Comparison of ENCODE assay signal across 1 cellular context in genomic region chr12:103858953-103859601, GRCh38.
TF ChIP-seq lines count a peak whose summit lies in the region.

No MANE protein-coding gene starts in this region.

TF ChIP-seq in K562, 482 proteins besides CTCF, POLR2A, EP300 and RAD21 (continued from another document and continues in another):
- TF ChIP-seq CHD7 (IDR thresholded peaks at IDR 0.05; ENCODE audit: low read depth, low read length) (no peak), ZSCAN32 (CRISPR knock-in tag; IDR thresholded peaks at IDR 0.05) (peak; percentile 25; the same call in 1 of the 2 replicates), SMARCE1 (IDR thresholded peaks at IDR 0.05) (0 out of 2 replicates have a peak, but pooled peaks have one; percentile 42), ZBTB9 (CRISPR knock-in tag; IDR thresholded peaks at IDR 0.05) (peak; percentile 63; the same call in 1 of the 2 replicates), CUX1 (CRISPR knock-in tag; IDR thresholded peaks at IDR 0.05) (peak; percentile 78; the same call in 1 of the 2 replicates), MITF (IDR thresholded peaks at IDR 0.05) (peak; percentile 86), BRCA1 (IDR thresholded peaks at IDR 0.05) (no peak), BRCA1 (CRISPR knock-in tag; IDR thresholded peaks at IDR 0.05) (no peak), CXXC5 (CRISPR knock-in tag; IDR thresholded peaks at IDR 0.05) (peak; percentile 57), SFPQ (IDR thresholded peaks at IDR 0.05; ENCODE audit: low read depth, low read length) (no peak), ETV1 (tag; conservative IDR thresholded peaks at IDR 0.05; ENCODE audit: low read depth) (peak; percentile 39; the same call in 1 of the 2 replicates), ZNF699 (CRISPR knock-in tag; IDR thresholded peaks at IDR 0.05; ENCODE audit: insufficient replicate concordance) (no peak), DIDO1 (tag; IDR thresholded peaks at IDR 0.05; ENCODE audit: low read depth) (peak; percentile 47; the same call in 1 of the 2 replicates), FOXK2 (conservative IDR thresholded peaks at IDR 0.05 in 1 of 2, IDR thresholded peaks at IDR 0.05 in 1 of 2; ENCODE audit: low read depth in 2 of 2) (peak; percentile 56 to 61; a peak in 2 of 4 replicates), ZBTB26 (CRISPR knock-in tag; IDR thresholded peaks at IDR 0.05) (0 out of 2 replicates have a peak, but pooled peaks have one; percentile 49), POLR2H (tag; IDR thresholded peaks at IDR 0.05; ENCODE audit: low read depth) (peak; percentile 79)
- TF ChIP-seq, protein P1, sequence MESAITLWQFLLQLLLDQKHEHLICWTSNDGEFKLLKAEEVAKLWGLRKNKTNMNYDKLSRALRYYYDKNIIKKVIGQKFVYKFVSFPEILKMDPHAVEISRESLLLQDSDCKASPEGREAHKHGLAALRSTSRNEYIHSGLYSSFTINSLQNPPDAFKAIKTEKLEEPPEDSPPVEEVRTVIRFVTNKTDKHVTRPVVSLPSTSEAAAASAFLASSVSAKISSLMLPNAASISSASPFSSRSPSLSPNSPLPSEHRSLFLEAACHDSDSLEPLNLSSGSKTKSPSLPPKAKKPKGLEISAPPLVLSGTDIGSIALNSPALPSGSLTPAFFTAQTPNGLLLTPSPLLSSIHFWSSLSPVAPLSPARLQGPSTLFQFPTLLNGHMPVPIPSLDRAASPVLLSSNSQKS (CRISPR knock-in tag; IDR thresholded peaks at IDR 0.05): no peak
- TF ChIP-seq, protein P2, sequence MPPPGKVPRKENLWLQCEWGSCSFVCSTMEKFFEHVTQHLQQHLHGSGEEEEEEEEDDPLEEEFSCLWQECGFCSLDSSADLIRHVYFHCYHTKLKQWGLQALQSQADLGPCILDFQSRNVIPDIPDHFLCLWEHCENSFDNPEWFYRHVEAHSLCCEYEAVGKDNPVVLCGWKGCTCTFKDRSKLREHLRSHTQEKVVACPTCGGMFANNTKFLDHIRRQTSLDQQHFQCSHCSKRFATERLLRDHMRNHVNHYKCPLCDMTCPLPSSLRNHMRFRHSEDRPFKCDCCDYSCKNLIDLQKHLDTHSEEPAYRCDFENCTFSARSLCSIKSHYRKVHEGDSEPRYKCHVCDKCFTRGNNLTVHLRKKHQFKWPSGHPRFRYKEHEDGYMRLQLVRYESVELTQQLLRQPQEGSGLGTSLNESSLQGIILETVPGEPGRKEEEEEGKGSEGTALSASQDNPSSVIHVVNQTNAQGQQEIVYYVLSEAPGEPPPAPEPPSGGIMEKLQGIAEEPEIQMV (tag; conservative IDR thresholded peaks at IDR 0.05; ENCODE audit: low read depth): peak; percentile 64
